Comparison of ENCODE assay signal across 27 cellular contexts in genomic region chr1:228930479-228930957, GRCh38.
A peak's percentile ranks its signal among the peaks of the same experiment; 100 is the strongest.
DNase-seq lines count a peak whose midpoint lies in the region; ATAC-seq, FAIRE-seq and TF ChIP-seq lines count a peak whose summit lies in the region.
"Had no signal": no experiment of that assay in that cellular context is flagged by ENCODE, and none has a peak within 500 bp of the region (broad histone marks: within the 10 kb centered on the region; RNA-seq: fewer than 3 reads in every experiment).

No MANE protein-coding gene starts in this region.

- H3K9me3 Mint-ChIP-seq in activated naive CD4-positive, alpha-beta T cell treated with anti-CD3 and anti-CD28 coated beads, Interleukin-2, amount 50 U/mL, for 72 hours: peaks cover 13 to 18% of the 10 kb centered on the region in 2 donors
- H3K9me3 Mint-ChIP-seq: activated CD4-positive, alpha-beta T cell treated with anti-CD3 and anti-CD28 coated beads, Interleukin-2, amount 10 ng/mL, durations not matched to agents 24 days and 14 days had no signal

- H3K36me3 Mint-ChIP-seq in activated naive CD4-positive, alpha-beta T cell treated with anti-CD3 and anti-CD28 coated beads, Interleukin-2, amount 50 U/mL, for 72 hours: peaks cover 3 to 7% of the 10 kb centered on the region in 2 donors
- H3K36me3 Mint-ChIP-seq: naive B cell had no signal

- H3K36me3 ChIP-seq in K562 (ENCODE audit: control insufficient read depth, insufficient read depth, low read length) (no peaks in the 10 kb centered on the region), transverse colon (no peaks in the 10 kb centered on the region), esophagus muscularis mucosa (no peaks in the 10 kb centered on the region)
- H3K36me3 ChIP-seq: BLaER1 had no signal

- CTCF ChIA-PET in K562 (lab: Yijun Ruan, JAX; ENCODE audit: low intra/inter-chr PET ratio): no interaction called here

- TF ChIP-seq CTCF in K562 (IDR thresholded peaks at IDR 0.05 in 2 of 3, conservative IDR thresholded peaks at IDR 0.05 in 1 of 3; ENCODE audit: insufficient read depth in 2 of 3, low read depth in 1 of 3, low read length in 3 of 3) (no peak), transverse colon (IDR thresholded peaks at IDR 0.05) (no peak), esophagus muscularis mucosa (IDR thresholded peaks at IDR 0.05) (no peak)

- H3K4me1 ChIP-seq in K562 (replicated peaks in 1 of 2; ENCODE audit: control insufficient read depth in 2 of 2, insufficient read depth in 2 of 2, low read length in 2 of 2): no peaks in the 10 kb centered on the region; a peak in 1 of 5 replicates
- H3K4me1 ChIP-seq in transverse colon: peaks cover 0 to 29% (median 11%) of the 10 kb centered on the region in 4 donors
- no peaks in the 10 kb centered on the region for H3K4me1 ChIP-seq in esophagus muscularis mucosa
- H3K4me1 ChIP-seq: BLaER1, parathyroid adenoma had no signal

- peak overlapping the region; percentile 28; the same call in 1 of the 2 replicates for H3K4me2 ChIP-seq in K562 (ENCODE audit: insufficient read depth, low read length)
- H3K4me2 ChIP-seq: BLaER1 had no signal

- peak; percentile 77 for FAIRE-seq in K562 (lab: Jason Lieb, UNC)
- FAIRE-seq: endometrium, G401.6 had no signal

- intact Hi-C loops in K562 (cut with micrococcal nuclease) (no loop called here), transverse colon (cut with DNase I; ENCODE audit: low total_unique reads) (no loop called here), esophagus muscularis mucosa (cut with DNase I) (no loop called here)

- no peak overlapping the region for H2AFZ ChIP-seq in K562 (ENCODE audit: low read depth, low read length)
- H2AFZ ChIP-seq: parathyroid adenoma had no signal

- H3K4me3 ChIP-seq in K562 (no peak overlapping the region), transverse colon (no peak overlapping the region), esophagus muscularis mucosa (no peak overlapping the region)
- H3K4me3 ChIP-seq: BLaER1, SK-N-MC had no signal

- H3K9me3 ChIP-seq in K562 (replicated peaks; ENCODE audit: control insufficient read depth, insufficient read depth, low read depth, low read length) (no peaks in the 10 kb centered on the region), transverse colon (no peaks in the 10 kb centered on the region), esophagus muscularis mucosa (peaks cover 0 to 8% (median 5%) of the 10 kb centered on the region in 4 donors)

- H4K20me1 ChIP-seq in K562 (replicated peaks; ENCODE audit: control insufficient read depth, insufficient read depth, low read length): no peaks in the 10 kb centered on the region
- H4K20me1 ChIP-seq: BLaER1 had no signal

- in situ Hi-C loops in K562 (cut with MboI) (no loop called here), transverse colon (cut with MboI; ENCODE audit: low pct_ligation_motif_present in 1 of 4, low pct_unique_long_range_greater_than_20kb in 1 of 4, low sequenced_read_pairs in 3 of 4) (no loop called here)

- H3K27me3 ChIP-seq in K562 (ENCODE audit: control insufficient read depth in 2 of 2, insufficient read depth in 2 of 2, low read length in 2 of 2): peaks cover 11% of the 10 kb centered on the region in 2 experiments
- no peaks in the 10 kb centered on the region for H3K27me3 ChIP-seq in transverse colon
- H3K27me3 ChIP-seq in esophagus muscularis mucosa: no peaks in the 10 kb centered on the region
- H3K27me3 ChIP-seq: BLaER1 had no signal

- POLR2A ChIA-PET in K562 (lab: Yijun Ruan, JAX): interaction anchor here (1.0 kb wide), 1 partner anchor 11 kb away, joined by 3 read pairs; no protein-coding TSS in a partner anchor

- 2% methylated on average over 10 of the region's 10 CpGs for WGBS in K562 (ENCODE audit: insufficient coverage, low coverage, missing lambda C conversion rate)
- 46 to 67% methylated on average over 1 to 10 of the region's 10 CpGs for WGBS in transverse colon (ENCODE audit: low coverage in 1 of 2), 2 donors
- WGBS in esophagus muscularis mucosa: 72% methylated on average over 10 of the region's 10 CpGs

- no peak overlapping the region for H3K9ac ChIP-seq in K562 (ENCODE audit: insufficient read depth in 1 of 2, low read depth in 2 of 2, low read length in 2 of 2)
- H3K9ac ChIP-seq: BLaER1, parathyroid adenoma had no signal

- H3K27ac Mint-ChIP-seq in activated naive CD4-positive, alpha-beta T cell treated with anti-CD3 and anti-CD28 coated beads, Interleukin-2, amount 50 U/mL, for 72 hours: no peak overlapping the region
- H3K27ac Mint-ChIP-seq: activated CD4-positive, alpha-beta T cell treated with anti-CD3 and anti-CD28 coated beads, Interleukin-2, amount 10 ng/mL, durations not matched to agents 24 days and 14 days; naive B cell had no signal

- TF ChIP-seq POLR2A in K562 (conservative IDR thresholded peaks at IDR 0.05) (no peak), transverse colon (IDR thresholded peaks at IDR 0.05) (no peak), esophagus muscularis mucosa (IDR thresholded peaks at IDR 0.05; ENCODE audit: low read depth) (no peak)

- H3K9me1 ChIP-seq in K562 (ENCODE audit: control insufficient read depth, insufficient read depth, low read length): no peaks in the 10 kb centered on the region

- no TSS peak for BruUV-seq in K562 (replicated peaks; lab: Mats Ljungman, UMichigan)

- no peaks in the 10 kb centered on the region for H3K79me2 ChIP-seq in K562 (ENCODE audit: control insufficient read depth, insufficient read depth, low read length)
- H3K79me2 ChIP-seq: parathyroid adenoma had no signal

- TF ChIP-seq RAD21 in K562 (CRISPR knock-in tag; conservative IDR thresholded peaks at IDR 0.05 in 1 of 2, IDR thresholded peaks at IDR 0.05 in 1 of 2): no peak

- no peak overlapping the region for H3K27ac ChIP-seq in K562 (ENCODE audit: extremely low read depth, low read depth, low read length)
- H3K27ac ChIP-seq in transverse colon: peak overlapping the region; percentile 70 to 73 (median 72)
- no peak overlapping the region for H3K27ac ChIP-seq in esophagus muscularis mucosa (replicated peaks in 1 of 4)
- H3K27ac ChIP-seq: BLaER1, parathyroid adenoma, SK-N-MC had no signal

- ATAC-seq in K562: peak; percentile 67
- ATAC-seq in activated naive CD4-positive, alpha-beta T cell treated with anti-CD3 and anti-CD28 coated beads, Interleukin-2, amount 50 U/mL, for 72 hours: no peak
- ATAC-seq: HCT116 had no signal

- TF ChIP-seq EP300 in K562 (IDR thresholded peaks at IDR 0.05; ENCODE audit: low read length) (no peak), transverse colon (IDR thresholded peaks at IDR 0.05; ENCODE audit: low read depth) (no peak), esophagus muscularis mucosa (IDR thresholded peaks at IDR 0.05) (no peak)

- peak; percentile 35 for DNase-seq in activated CD8-positive, alpha-beta memory T cell treated with anti-CD3 and anti-CD28 coated beads for 24 hours
- no peak for DNase-seq in activated CD8-positive, alpha-beta memory T cell treated with anti-CD3 and anti-CD28 coated beads, Interleukin-2, amount 50 U/mL, for 4 hours
- DNase-seq in K562 (ENCODE audit: extremely low read depth in 1 of 4, low spot score in 3 of 4) (peak in 2 of 4 experiments; percentile 21 to 28), left kidney (ENCODE audit: low read depth, low spot score) (peak; percentile 66), transverse colon (no peak), esophagus muscularis mucosa (ENCODE audit: extremely low spot score) (no peak)
- no peak for DNase-seq in central memory CD4-positive, alpha-beta T cell
- DNase-seq in activated naive CD4-positive, alpha-beta T cell treated with anti-CD3 and anti-CD28 coated beads, Interleukin-2, amount 50 U/mL, for 72 hours (ENCODE audit: low spot score in 2 of 2): no peak
- DNase-seq: 8988T; activated CD4-positive, alpha-beta T cell treated with anti-CD3 and anti-CD28 coated beads, Interleukin-2, amount 10 ng/mL, durations not matched to agents 24 days and 14 days; activated naive CD4-positive, alpha-beta T cell; activated T-cell treated with anti-CD3 and anti-CD28 coated beads for 4 hours; anterior cingulate cortex; kidney glomerular epithelial cell; naive B cell; NCI-H1105 treated with DMSO at 0.1 percent for 48 hours; NCI-H2171; NCI-H82; stimulated activated CD8-positive, alpha-beta memory T cell treated with anti-CD3 and anti-CD28 coated beads, Interleukin-4, amount 100 ng/mL, for 48 hours; substantia nigra; T-helper 9 cell had no signal

TF ChIP-seq in K562, 482 proteins besides CTCF, POLR2A, EP300 and RAD21 (continues in another document):
- TF ChIP-seq MAFF (IDR thresholded peaks at IDR 0.05; ENCODE audit: low read length) (peak; percentile 44; the same call in 1 of the 2 replicates), ZFP36 (IDR thresholded peaks at IDR 0.05; ENCODE audit: low read depth, low read length, partially characterized antibody) (no peak), BHLHE40 (IDR thresholded peaks at IDR 0.05; ENCODE audit: low read length) (no peak), SMARCA4 (IDR thresholded peaks at IDR 0.05) (0 out of 2 replicates have a peak, but pooled peaks have one; percentile 19), NKRF (IDR thresholded peaks at IDR 0.05; ENCODE audit: borderline replicate concordance) (no peak), E2F5 (CRISPR knock-in tag; IDR thresholded peaks at IDR 0.05) (no peak), ZNF316 (IDR thresholded peaks at IDR 0.05) (peak; percentile 75), C11orf30 (IDR thresholded peaks at IDR 0.05; ENCODE audit: low read depth) (peak; percentile 71), NFE2 (IDR thresholded peaks at IDR 0.05; ENCODE audit: low read depth) (peak; percentile 67), MAFG (tag; conservative IDR thresholded peaks at IDR 0.05) (peak; percentile 85)

Comparison
In these comparisons a context has a peak if more than half of its experiments do, and no peak if none do; other contexts are left out.
1. DNase-seq: peak in activated CD8-positive, alpha-beta memory T cell treated with anti-CD3 and anti-CD28 coated beads for 24 hours (single experiment) and left kidney (single experiment); none in activated CD8-positive, alpha-beta memory T cell treated with anti-CD3 and anti-CD28 coated beads, Interleukin-2, amount 50 U/mL, for 4 hours (single experiment), transverse colon (single experiment), esophagus muscularis mucosa (single experiment), central memory CD4-positive, alpha-beta T cell (single experiment) and activated naive CD4-positive, alpha-beta T cell treated with anti-CD3 and anti-CD28 coated beads, Interleukin-2, amount 50 U/mL, for 72 hours (0 of 2).
2. H3K27ac ChIP-seq: peak in transverse colon (4 of 4); none in K562 (single experiment) and esophagus muscularis mucosa (0 of 4).